ENCODE assay signal across 12 cellular contexts in genomic region chr1:226661271-226661670, GRCh38.
DNase-seq lines count a peak whose midpoint lies in the region; ATAC-seq and TF ChIP-seq lines count a peak whose summit lies in the region.
"Had no signal": no experiment of that assay in that cellular context is flagged by ENCODE, and none has a peak within 500 bp of the region (broad histone marks: within the 10 kb centered on the region; RNA-seq: fewer than 3 reads in every experiment).

No MANE protein-coding gene starts in this region.

- H3K27me3 Mint-ChIP-seq in activated B cell treated with CpG ODN at 0.5 μM for 24 hours, result no peaks in the 10 kb centered on the region

- CTCF ChIA-PET in HEK293 (lab: Yijun Ruan, JAX) (interaction anchor here (0.5 to 1.2 kb wide), 6 partner anchors 11 to 189 kb away, joined by 3 to 5 read pairs (median 3); no protein-coding TSS in a partner anchor), activated B cell treated with CpG ODN at 0.5 μM for 24 hours (lab: Charles Lee) (interaction anchor here (0.9 to 5.2 kb wide), 8 partner anchors 11 to 165 kb away, joined by 3 to 31 read pairs (median 12); no protein-coding TSS in a partner anchor)

- H3K27ac ChIP-seq in HEK293 (ENCODE audit: extremely low read depth, low read depth, low read length), result no peak overlapping the region
- peak overlapping the region; percentile 97 for H3K27ac ChIP-seq in fibroblast of lung (ENCODE audit: insufficient read depth, low read length)
- H3K27ac ChIP-seq in psoas muscle, result peak overlapping the region; percentile 77
- H3K27ac ChIP-seq: sigmoid colon had no signal

- H3K9me3 ChIP-seq in HEK293 (ENCODE audit: control insufficient read depth, insufficient read depth, low read depth, low read length), result no peaks in the 10 kb centered on the region
- H3K9me3 ChIP-seq in fibroblast of lung (ENCODE audit: control insufficient read depth, insufficient read depth, low read depth, low read length), result no peaks in the 10 kb centered on the region
- no peaks in the 10 kb centered on the region for H3K9me3 ChIP-seq in psoas muscle
- H3K9me3 ChIP-seq: sigmoid colon had no signal

- H3K27me3 ChIP-seq in fibroblast of lung (ENCODE audit: control insufficient read depth, insufficient read depth, low read length), result no peaks in the 10 kb centered on the region
- no peaks in the 10 kb centered on the region for H3K27me3 ChIP-seq in psoas muscle (ENCODE audit: insufficient read depth in 3 of 3, low read length in 2 of 3)
- H3K27me3 ChIP-seq: dorsolateral prefrontal cortex, sigmoid colon had no signal

- H3K79me2 ChIP-seq in fibroblast of lung (ENCODE audit: control insufficient read depth, insufficient read depth, low read length), result no peaks in the 10 kb centered on the region

- no peaks in the 10 kb centered on the region for H3K9me3 Mint-ChIP-seq in activated B cell treated with CpG ODN at 0.5 μM for 24 hours

- no peak overlapping the region for H3K9ac ChIP-seq in fibroblast of lung (ENCODE audit: insufficient read depth, low read length)

- TF ChIP-seq CTCF in HEK293 (tag by site-specific recombination; IDR thresholded peaks at IDR 0.05) (no peak), activated B cell treated with CpG ODN at 0.5 μM for 24 hours (IDR thresholded peaks at IDR 0.05) (no peak), fibroblast of lung (conservative IDR thresholded peaks at IDR 0.05 in 1 of 2, IDR thresholded peaks at IDR 0.05 in 1 of 2; ENCODE audit: low read depth in 1 of 2, low read length in 2 of 2) (no peak), psoas muscle (IDR thresholded peaks at IDR 0.05) (no peak)

- 48 to 77% (median 61%) methylated on average over 2 of the region's 2 CpGs for WGBS in psoas muscle, 3 donors

- DNase-seq in activated B cell treated with CpG ODN at 0.5 μM for 24 hours, result no peak
- DNase-seq in fibroblast of lung (ENCODE audit: low read depth in 2 of 2), result no peak
- peak in 1 of 2 donors; percentile 24 for DNase-seq in psoas muscle
- DNase-seq in ureter (ENCODE audit: low spot score), result no peak
- DNase-seq in DMS79 (lab: John Stamatoyannopoulos, UW), result no peak
- DNase-seq: activated CD4-positive, alpha-beta T cell treated with anti-CD3 and anti-CD28 coated beads, Interleukin-2, amount 50 U/mL, for 48 hours; NCI-H1436; sigmoid colon had no signal

- H3K36me3 ChIP-seq in HEK293 (ENCODE audit: control insufficient read depth in 2 of 2, insufficient read depth in 1 of 2, low read length in 2 of 2) (no peaks in the 10 kb centered on the region), fibroblast of lung (ENCODE audit: control insufficient read depth, insufficient read depth, low read length) (peaks cover 2% of the 10 kb centered on the region), psoas muscle (ENCODE audit: insufficient read depth in 1 of 2, low read depth in 1 of 2) (no peaks in the 10 kb centered on the region)
- H3K36me3 ChIP-seq: sigmoid colon had no signal

- H3K4me1 ChIP-seq in HEK293 (ENCODE audit: control insufficient read depth, insufficient read depth, low read length) (peaks cover 12% of the 10 kb centered on the region), fibroblast of lung (ENCODE audit: control insufficient read depth, extremely low read depth, insufficient read depth, low read length) (peaks cover 48% of the 10 kb centered on the region), psoas muscle (peaks cover 96% of the 10 kb centered on the region)

- H3K4me2 ChIP-seq in fibroblast of lung (ENCODE audit: extremely low read depth, insufficient read depth, low read length), result no peak overlapping the region

- POLR2A ChIA-PET in HEK293 (lab: Yijun Ruan, JAX), result interaction anchor here (0.6 to 1.2 kb wide), 2 partner anchors 41 to 90 kb away, joined by 3 to 4 read pairs; no protein-coding TSS in a partner anchor
- POLR2A ChIA-PET in activated B cell treated with CpG ODN at 0.5 μM for 24 hours (lab: Charles Lee), result interaction anchor here (1.1 to 18.4 kb wide), 9 partner anchors 8 to 881 kb away, joined by 5 to 451 read pairs (median 88); partner anchors contain the start of gene ITPKB

- no peaks in the 10 kb centered on the region for H4K20me1 ChIP-seq in fibroblast of lung (ENCODE audit: control insufficient read depth, extremely low read depth, insufficient read depth, low read length)

- peaks cover 55% of the 10 kb centered on the region for H3K36me3 Mint-ChIP-seq in activated B cell treated with CpG ODN at 0.5 μM for 24 hours (ENCODE audit: low read depth)

- intact Hi-C loops in activated B cell treated with CpG ODN at 0.5 μM for 24 hours (cut with micrococcal nuclease) (no loop called here), psoas muscle (cut with DNase I) (loop anchor here in 1 of 2 donors (5.0 kb wide), 1 partner anchor 76 kb away; the partner anchor contains the start of gene ITPKB)

- ATAC-seq in activated B cell treated with CpG ODN at 0.5 μM for 24 hours (ENCODE audit: low read depth), result no peak
- no peak for ATAC-seq in psoas muscle
- no peak for ATAC-seq in HG02678 (IDR thresholded peaks at IDR 0.05; ENCODE audit: unreplicated experiment)
- ATAC-seq in GM18868 (IDR thresholded peaks at IDR 0.05; ENCODE audit: unreplicated experiment), result no peak

- H2AFZ ChIP-seq in fibroblast of lung (ENCODE audit: low read length), result no peak overlapping the region

- H3K4me3 Mint-ChIP-seq in activated B cell treated with CpG ODN at 0.5 μM for 24 hours, result peak overlapping the region; percentile 35

- H3K4me3 ChIP-seq in HEK293 (ENCODE audit: low read depth, low read length) (no peak overlapping the region), fibroblast of lung (replicated peaks in 1 of 4; ENCODE audit: control extremely low read depth in 1 of 4, insufficient read depth in 1 of 4, low read depth in 3 of 4, low read length in 4 of 4) (no peak overlapping the region), psoas muscle (no peak overlapping the region)
- H3K4me3 ChIP-seq: dorsolateral prefrontal cortex, sigmoid colon had no signal

- H3K27ac Mint-ChIP-seq in activated B cell treated with CpG ODN at 0.5 μM for 24 hours, result peak overlapping the region; percentile 92

- H3K4me1 Mint-ChIP-seq in activated B cell treated with CpG ODN at 0.5 μM for 24 hours, result peaks cover 74% of the 10 kb centered on the region

TF ChIP-seq in HEK293, 187 proteins besides CTCF, POLR2A, EP300 and RAD21:
- TF ChIP-seq ZNF624 (tag by site-specific recombination; IDR thresholded peaks at IDR 0.05), result no peak
- peak; percentile 67 for TF ChIP-seq ZNF768 (tag by site-specific recombination; IDR thresholded peaks at IDR 0.05)
